Comparison of ENCODE assay signal across 17 cellular contexts in the genomic region with DNA sequence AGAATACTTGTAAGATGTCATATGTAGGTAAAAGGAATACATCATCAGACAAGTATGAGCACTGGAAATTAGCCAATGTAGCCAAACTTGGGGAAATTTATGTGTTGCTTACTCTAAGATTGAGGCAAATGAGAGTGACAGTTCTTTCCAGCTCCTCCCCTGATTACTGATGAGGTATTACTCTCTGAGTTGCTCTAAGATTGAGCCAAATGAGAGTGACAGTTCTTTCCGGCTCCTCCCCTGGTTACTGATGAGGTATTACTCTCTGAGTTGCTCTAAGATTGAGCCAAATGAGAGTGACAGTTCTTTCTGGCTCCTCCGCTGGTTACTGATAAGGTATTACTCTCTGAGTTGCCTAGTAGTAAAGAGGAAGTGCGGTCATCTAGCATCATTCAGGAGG.
DNase-seq lines count a peak whose midpoint lies in the region; ATAC-seq, FAIRE-seq and TF ChIP-seq lines count a peak whose summit lies in the region.
"Had no signal": no experiment of that assay in that cellular context is flagged by ENCODE, and none has a peak within 500 bp of the region (broad histone marks: within the 10 kb centered on the region; RNA-seq: fewer than 3 reads in every experiment).

No MANE protein-coding gene starts in this region.

- WGBS in GM12878 (ENCODE audit: insufficient coverage, insufficient replicate concordance, low lambda C conversion rate, missing lambda C conversion rate), result 11% methylated on average over 3 of the region's 3 CpGs
- 57 to 78% methylated on average over 3 of the region's 3 CpGs for WGBS in transverse colon (ENCODE audit: low coverage in 1 of 2), 2 donors

- POLR2A ChIA-PET in GM12878 (lab: Charles Lee), result no interaction called here

- DNase-seq in Caki2 (ENCODE audit: low read depth), result peak; percentile 26
- DNase-seq in OCI-M1 (lab: John Stamatoyannopoulos, UW), result peak; percentile 71
- no peak for DNase-seq in GM12878 (ENCODE audit: low read depth, low spot score)
- peak; percentile 14 for DNase-seq in retinal pigment epithelial cell (ENCODE audit: low read depth)
- DNase-seq in transverse colon, result no peak
- DNase-seq: AML-193; Calu3; CD4-positive, CD25-positive, alpha-beta regulatory T cell; DMS 273 treated with DMSO at 0.1 percent for 48 hours had no signal

- SMC1A ChIA-PET in GM12878 (lab: Charles Lee; ENCODE audit: uncharacterized antibody, unreplicated experiment), result no interaction called here

- H3K9ac ChIP-seq in GM12878 (ENCODE audit: control insufficient read depth, insufficient read depth, low read length), result no peak overlapping the region
- H3K9ac ChIP-seq: BLaER1 treated with 17β-estradiol and CSF1 and Interleukin-3, amounts not matched to agents 10 nM and 100 nM had no signal

- H3K27ac ChIP-seq in GM12878 (ENCODE audit: control insufficient read depth, insufficient read depth) (no peak overlapping the region), transverse colon (no peak overlapping the region)
- H3K27ac ChIP-seq: BLaER1 treated with 17β-estradiol and CSF1 and Interleukin-3, amounts not matched to agents 10 nM and 100 nM had no signal

- no peak overlapping the region for H2AFZ ChIP-seq in GM12878 (ENCODE audit: control insufficient read depth, low read depth, low read length)

- H3K79me2 ChIP-seq in GM12878 (ENCODE audit: control insufficient read depth, insufficient read depth, low read length), result no peaks in the 10 kb centered on the region

- no peak for FAIRE-seq in GM12878 (lab: Jason Lieb, UNC)
- FAIRE-seq: GM12892, GM19239, H1, K562 had no signal

- intact Hi-C loops in GM12878 (cut with micrococcal nuclease; ENCODE audit: unreplicated experiment), result no loop called here
- intact Hi-C loops in transverse colon (cut with DNase I; ENCODE audit: low total_unique reads), result no loop called here

- H3K4me3 ChIP-seq in GM12878 (no peak overlapping the region), retinal pigment epithelial cell (ENCODE audit: low read length) (no peak overlapping the region), transverse colon (no peak overlapping the region)
- H3K4me3 ChIP-seq: BLaER1 treated with 17β-estradiol and CSF1 and Interleukin-3, amounts not matched to agents 10 nM and 100 nM; K562 had no signal

- CTCF ChIA-PET in GM12878 (lab: Yijun Ruan, JAX), result no interaction called here

- no peak for TF ChIP-seq POLR2A in GM12878 (IDR thresholded peaks at IDR 0.05; ENCODE audit: low read depth, low read length)
- TF ChIP-seq POLR2A in transverse colon (IDR thresholded peaks at IDR 0.05), result no peak

- no TSS peak for BruUV-seq in GM12878 (replicated peaks; lab: Mats Ljungman, UMichigan)

- no peak for TF ChIP-seq RAD21 in GM12878 (IDR thresholded peaks at IDR 0.05; ENCODE audit: insufficient read depth, low read depth, low read length)

- TF ChIP-seq CTCF in GM12878 (IDR thresholded peaks at IDR 0.05 in 2 of 3, conservative IDR thresholded peaks at IDR 0.05 in 1 of 3; ENCODE audit: control insufficient read depth in 2 of 3, extremely low read depth in 1 of 3, insufficient read depth in 1 of 3, low read depth in 3 of 3, low read length in 3 of 3) (no peak), retinal pigment epithelial cell (conservative IDR thresholded peaks at IDR 0.05; ENCODE audit: low read depth, low read length) (no peak), transverse colon (IDR thresholded peaks at IDR 0.05) (no peak)

- H3K4me2 ChIP-seq in GM12878 (ENCODE audit: control insufficient read depth, insufficient read depth), result no peak overlapping the region

- H3K36me3 ChIP-seq in GM12878 (ENCODE audit: control insufficient read depth in 2 of 2, insufficient read depth in 2 of 2, low read length in 1 of 2), result no peaks in the 10 kb centered on the region
- no peaks in the 10 kb centered on the region for H3K36me3 ChIP-seq in transverse colon

- H3K4me1 ChIP-seq in GM12878 (ENCODE audit: control insufficient read depth, insufficient read depth, low read length), result no peaks in the 10 kb centered on the region
- H3K4me1 ChIP-seq in transverse colon, result no peaks in the 10 kb centered on the region

- RAD21 ChIA-PET in GM12878 (lab: Charles Lee; ENCODE audit: unreplicated experiment), result no interaction called here

- in situ Hi-C loops in Caki2 (cut with HindIII; ENCODE audit: low pct_unique_long_range_greater_than_20kb, low sequenced_read_pairs), result no loop called here
- in situ Hi-C loops in GM12878 (cut with MboI), result no loop called here
- in situ Hi-C loops in transverse colon (cut with MboI; ENCODE audit: low pct_ligation_motif_present in 1 of 4, low pct_unique_long_range_greater_than_20kb in 1 of 4, low sequenced_read_pairs in 3 of 4), result no loop called here

- ATAC-seq in GM12878 (no peak), HG03439 (IDR thresholded peaks at IDR 0.05; ENCODE audit: unreplicated experiment) (no peak), HG02798 (IDR thresholded peaks at IDR 0.05; ENCODE audit: poor library complexity, unreplicated experiment) (no peak)
- ATAC-seq: HCT116, K562 had no signal

- H4K20me1 ChIP-seq in GM12878 (ENCODE audit: control insufficient read depth, insufficient read depth), result no peaks in the 10 kb centered on the region
- H4K20me1 ChIP-seq: BLaER1 treated with 17β-estradiol and CSF1 and Interleukin-3, amounts not matched to agents 10 nM and 100 nM had no signal

- H3K27me3 ChIP-seq in GM12878 (replicated peaks in 1 of 2; ENCODE audit: control insufficient read depth in 2 of 2, insufficient read depth in 2 of 2, low read length in 1 of 2) (no peaks in the 10 kb centered on the region), transverse colon (no peaks in the 10 kb centered on the region)
- H3K27me3 ChIP-seq: BLaER1 treated with 17β-estradiol and CSF1 and Interleukin-3, amounts not matched to agents 10 nM and 100 nM had no signal

- H3K9me3 ChIP-seq in GM12878 (replicated peaks; ENCODE audit: control insufficient read depth, insufficient read depth, low read length), result no peaks in the 10 kb centered on the region
- no peaks in the 10 kb centered on the region for H3K9me3 ChIP-seq in transverse colon

- TF ChIP-seq EP300 in GM12878 (IDR thresholded peaks at IDR 0.05; ENCODE audit: borderline replicate concordance in 1 of 2, control insufficient read depth in 1 of 2, low read depth in 2 of 2, low read length in 2 of 2) (no peak), transverse colon (IDR thresholded peaks at IDR 0.05; ENCODE audit: low read depth) (no peak)

TF ChIP-seq in GM12878, 131 proteins besides CTCF, POLR2A, EP300 and RAD21:
- peak; percentile 13; the same call in 1 of the 2 replicates for TF ChIP-seq SPI1 (IDR thresholded peaks at IDR 0.05; ENCODE audit: borderline replicate concordance, insufficient read depth, low read depth, low read length)
- TF ChIP-seq, protein P1, sequence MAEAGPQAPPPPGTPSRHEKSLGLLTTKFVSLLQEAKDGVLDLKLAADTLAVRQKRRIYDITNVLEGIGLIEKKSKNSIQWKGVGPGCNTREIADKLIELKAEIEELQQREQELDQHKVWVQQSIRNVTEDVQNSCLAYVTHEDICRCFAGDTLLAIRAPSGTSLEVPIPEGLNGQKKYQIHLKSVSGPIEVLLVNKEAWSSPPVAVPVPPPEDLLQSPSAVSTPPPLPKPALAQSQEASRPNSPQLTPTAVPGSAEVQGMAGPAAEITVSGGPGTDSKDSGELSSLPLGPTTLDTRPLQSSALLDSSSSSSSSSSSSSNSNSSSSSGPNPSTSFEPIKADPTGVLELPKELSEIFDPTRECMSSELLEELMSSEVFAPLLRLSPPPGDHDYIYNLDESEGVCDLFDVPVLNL (IDR thresholded peaks at IDR 0.05; ENCODE audit: low read depth, low read length), result no peak
- TF ChIP-seq JUND (IDR thresholded peaks at IDR 0.05; ENCODE audit: low read depth, low read length), result no peak

Comparison
In these comparisons a context has a peak if more than half of its experiments do, and no peak if none do; other contexts are left out.
1. DNase-seq: peak in Caki2 (single experiment), OCI-M1 (single experiment) and retinal pigment epithelial cell (single experiment); none in GM12878 (single experiment) and transverse colon (single experiment).